In genomic region chr3:100871307-100871706, GRCh38 we compare ENCODE assay signal across 1 cellular context.
TF ChIP-seq lines count a peak whose summit lies in the region.

No MANE protein-coding gene starts in this region.

TF ChIP-seq in SK-N-SH, 30 proteins besides CTCF, POLR2A, EP300 and RAD21 (continued from another document):
- TF ChIP-seq, protein P1, sequence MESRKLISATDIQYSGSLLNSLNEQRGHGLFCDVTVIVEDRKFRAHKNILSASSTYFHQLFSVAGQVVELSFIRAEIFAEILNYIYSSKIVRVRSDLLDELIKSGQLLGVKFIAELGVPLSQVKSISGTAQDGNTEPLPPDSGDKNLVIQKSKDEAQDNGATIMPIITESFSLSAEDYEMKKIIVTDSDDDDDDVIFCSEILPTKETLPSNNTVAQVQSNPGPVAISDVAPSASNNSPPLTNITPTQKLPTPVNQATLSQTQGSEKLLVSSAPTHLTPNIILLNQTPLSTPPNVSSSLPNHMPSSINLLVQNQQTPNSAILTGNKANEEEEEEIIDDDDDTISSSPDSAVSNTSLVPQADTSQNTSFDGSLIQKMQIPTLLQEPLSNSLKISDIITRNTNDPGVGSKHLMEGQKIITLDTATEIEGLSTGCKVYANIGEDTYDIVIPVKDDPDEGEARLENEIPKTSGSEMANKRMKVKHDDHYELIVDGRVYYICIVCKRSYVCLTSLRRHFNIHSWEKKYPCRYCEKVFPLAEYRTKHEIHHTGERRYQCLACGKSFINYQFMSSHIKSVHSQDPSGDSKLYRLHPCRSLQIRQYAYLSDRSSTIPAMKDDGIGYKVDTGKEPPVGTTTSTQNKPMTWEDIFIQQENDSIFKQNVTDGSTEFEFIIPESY (IDR thresholded peaks at IDR 0.05; ENCODE audit: borderline replicate concordance, low read depth), result no peak
- TF ChIP-seq CHD2 (IDR thresholded peaks at IDR 0.05; ENCODE audit: low read length, partially characterized antibody), result no peak
- TF ChIP-seq GABPA (IDR thresholded peaks at IDR 0.05; ENCODE audit: low read depth), result no peak
- TF ChIP-seq JUND (IDR thresholded peaks at IDR 0.05), result no peak
